ENCODE assay signal across 27 cellular contexts in genomic region chr5:72290356-72291133, GRCh38. TPM values are rescaled to one million over a fixed set of nuclear protein-coding genes. Genes with fewer than 3 reads are reported as not detected.
DNase-seq lines count a peak whose midpoint lies in the region; ATAC-seq, FAIRE-seq and TF ChIP-seq lines count a peak whose summit lies in the region.
"Had no signal": no experiment of that assay in that cellular context is flagged by ENCODE, and none has a peak within 500 bp of the region (broad histone marks: within the 10 kb centered on the region; RNA-seq: fewer than 3 reads in every experiment).

No MANE protein-coding gene starts in this region.

- H3K27me3 ChIP-seq in GM12878 (replicated peaks in 1 of 2; ENCODE audit: control insufficient read depth in 2 of 2, insufficient read depth in 2 of 2, low read length in 1 of 2): no peaks in the 10 kb centered on the region
- H3K27me3 ChIP-seq in naive thymus-derived CD4-positive, alpha-beta T cell (ENCODE audit: control insufficient read depth in 2 of 2, insufficient read depth in 2 of 2, low read length in 2 of 2): no peaks in the 10 kb centered on the region
- H3K27me3 ChIP-seq: body of pancreas, foreskin keratinocyte, sigmoid colon had no signal

- peaks cover 10 to 58% (median 39%) of the 10 kb centered on the region in 5 donors for H3K36me3 Mint-ChIP-seq in naive thymus-derived CD4-positive, alpha-beta T cell

- FAIRE-seq in GM12891 (lab: Jason Lieb, UNC): peak; percentile 35
- FAIRE-seq in GM12878 (lab: Jason Lieb, UNC): no peak
- FAIRE-seq: endothelial cell of umbilical vein, G401.6, HTR-8/SVneo had no signal

- DNase-seq in GM12891 (ENCODE audit: insufficient read length, low spot score) (no peak), LHCN-M2 (ENCODE audit: low read depth) (peak; percentile 35), GM12878 (ENCODE audit: low read depth, low spot score) (no peak), myocyte (ENCODE audit: low read depth) (peak; percentile 34), Ammon's horn (ENCODE audit: low spot score) (no peak), NCI-H146 treated with DMSO at 0.1 percent for 48 hours (lab: John Stamatoyannopoulos, UW; ENCODE audit: unreplicated experiment) (no peak)
- no peak for DNase-seq in naive thymus-derived CD4-positive, alpha-beta T cell
- DNase-seq: activated CD4-positive, alpha-beta T cell treated with anti-CD3 and anti-CD28 coated beads for 36 hours; body of pancreas; cortex of kidney; foreskin keratinocyte; HCEC 1CT; Kasumi-1; mesendoderm; NCI-H69; posterior cingulate gyrus; sigmoid colon; SW 1271 had no signal

- H2AFZ ChIP-seq in GM12878 (ENCODE audit: control insufficient read depth, low read depth, low read length): no peak overlapping the region

- H3K4me3 Mint-ChIP-seq in naive thymus-derived CD4-positive, alpha-beta T cell: no peak overlapping the region
- H3K4me3 Mint-ChIP-seq: activated CD4-positive, alpha-beta T cell treated with anti-CD3 and anti-CD28 coated beads for 36 hours; natural killer cell treated with Interleukin-12 subunit alpha and Interleukin-12 subunit beta and Interleukin-15 and Interleukin-18, amount 100 ng/mL, for 72 hours; stimulated activated effector memory CD8-positive, alpha-beta T cell treated with anti-CD3 and anti-CD28 coated beads, Interleukin-12 subunit alpha, Interleukin-12 subunit beta, amount 100 ng/mL, for 72 hours had no signal

- H3K27me3 Mint-ChIP-seq in naive thymus-derived CD4-positive, alpha-beta T cell: no peaks in the 10 kb centered on the region
- H3K27me3 Mint-ChIP-seq: activated CD4-positive, alpha-beta T cell treated with anti-CD3 and anti-CD28 coated beads for 36 hours; natural killer cell treated with Interleukin-12 subunit alpha and Interleukin-12 subunit beta and Interleukin-15 and Interleukin-18, amount 100 ng/mL, for 72 hours had no signal

- BruUV-seq in GM12878 (replicated peaks; lab: Mats Ljungman, UMichigan): no TSS peak

- H3K36me3 ChIP-seq in GM12878 (ENCODE audit: control insufficient read depth in 2 of 2, insufficient read depth in 2 of 2, low read length in 1 of 2): no peaks in the 10 kb centered on the region; a peak in 3 of 4 replicates
- H3K36me3 ChIP-seq in naive thymus-derived CD4-positive, alpha-beta T cell (ENCODE audit: control insufficient read depth in 2 of 3, insufficient read depth in 3 of 3, low read length in 3 of 3): peaks cover 0 to 21% (median 4%) of the 10 kb centered on the region in 3 experiments
- H3K36me3 ChIP-seq: thoracic aorta had no signal

- WGBS in GM12878 (ENCODE audit: insufficient coverage, insufficient replicate concordance, low lambda C conversion rate, missing lambda C conversion rate): 67% methylated on average over 6 of the region's 6 CpGs

- no peaks in the 10 kb centered on the region; the same call in 2 of the 3 replicates for H3K9me3 ChIP-seq in GM12878 (replicated peaks; ENCODE audit: control insufficient read depth, insufficient read depth, low read length)
- no peaks in the 10 kb centered on the region for H3K9me3 ChIP-seq in naive thymus-derived CD4-positive, alpha-beta T cell (ENCODE audit: control insufficient read depth in 2 of 3, low read length in 3 of 3)
- H3K9me3 ChIP-seq: body of pancreas, sigmoid colon, thoracic aorta had no signal

- H3K9ac ChIP-seq in GM12878 (ENCODE audit: control insufficient read depth, insufficient read depth, low read length): peak overlapping the region; percentile 19; the same call in 1 of the 2 replicates

- CTCF ChIA-PET in GM12878 (lab: Yijun Ruan, JAX): interaction anchor here (1.0 to 3.1 kb wide), 3 partner anchors 9 to 22 kb away, joined by 3 to 20 read pairs (median 9); no protein-coding TSS in a partner anchor
- CTCF ChIA-PET in naive thymus-derived CD4-positive, alpha-beta T cell (lab: Charles Lee): no interaction called here

- intact Hi-C loops in GM12878 (cut with micrococcal nuclease; ENCODE audit: unreplicated experiment): no loop called here
- intact Hi-C loops in naive thymus-derived CD4-positive, alpha-beta T cell (cut with micrococcal nuclease): no loop called here

- ATAC-seq in GM12878 (no peak), HG03442 (IDR thresholded peaks at IDR 0.05; ENCODE audit: unreplicated experiment) (no peak)
- ATAC-seq in naive thymus-derived CD4-positive, alpha-beta T cell: no peak
- ATAC-seq: activated CD4-positive, alpha-beta T cell treated with anti-CD3 and anti-CD28 coated beads for 36 hours; activated naive CD4-positive, alpha-beta T cell treated with anti-CD3 and anti-CD28 coated beads, Interleukin-2, amount 50 U/mL, for 72 hours; body of pancreas; foreskin keratinocyte; natural killer cell treated with Interleukin-12 subunit alpha and Interleukin-12 subunit beta and Interleukin-15 and Interleukin-18, amount 100 ng/mL, for 72 hours; stimulated activated effector memory CD8-positive, alpha-beta T cell treated with anti-CD3 and anti-CD28 coated beads, Interleukin-12 subunit alpha, Interleukin-12 subunit beta, amount 100 ng/mL, for 72 hours had no signal

- RAD21 ChIA-PET in GM12878 (lab: Charles Lee; ENCODE audit: unreplicated experiment): interaction anchor here (3.4 kb wide), 1 partner anchor 14 kb away, joined by 29 read pairs; no protein-coding TSS in a partner anchor

- no peak for TF ChIP-seq CTCF in GM12878 (IDR thresholded peaks at IDR 0.05 in 2 of 3, conservative IDR thresholded peaks at IDR 0.05 in 1 of 3; ENCODE audit: control insufficient read depth in 2 of 3, extremely low read depth in 1 of 3, insufficient read depth in 1 of 3, low read depth in 3 of 3, low read length in 3 of 3)

- H3K27ac ChIP-seq in GM12878 (ENCODE audit: control insufficient read depth, insufficient read depth): peak overlapping the region; percentile 50
- no peak overlapping the region for H3K27ac ChIP-seq in naive thymus-derived CD4-positive, alpha-beta T cell (ENCODE audit: low read depth, low read length)
- H3K27ac ChIP-seq: body of pancreas, C4-2B, foreskin keratinocyte, sigmoid colon had no signal

- peaks cover 8% of the 10 kb centered on the region for H3K79me2 ChIP-seq in GM12878 (ENCODE audit: control insufficient read depth, insufficient read depth, low read length)

- no peaks in the 10 kb centered on the region for H3K9me3 Mint-ChIP-seq in naive thymus-derived CD4-positive, alpha-beta T cell
- H3K9me3 Mint-ChIP-seq: activated naive CD4-positive, alpha-beta T cell treated with anti-CD3 and anti-CD28 coated beads, Interleukin-2, amount 50 U/mL, for 72 hours; natural killer cell treated with Interleukin-12 subunit alpha and Interleukin-12 subunit beta and Interleukin-15 and Interleukin-18, amount 100 ng/mL, for 72 hours; stimulated activated effector memory CD8-positive, alpha-beta T cell treated with anti-CD3 and anti-CD28 coated beads, Interleukin-12 subunit alpha, Interleukin-12 subunit beta, amount 100 ng/mL, for 72 hours had no signal

- H4K20me1 ChIP-seq in GM12878 (ENCODE audit: control insufficient read depth, insufficient read depth): no peaks in the 10 kb centered on the region

- no peak overlapping the region for H3K4me3 ChIP-seq in GM12878
- no peak overlapping the region for H3K4me3 ChIP-seq in naive thymus-derived CD4-positive, alpha-beta T cell (ENCODE audit: low read length)
- H3K4me3 ChIP-seq: body of pancreas, sigmoid colon, thoracic aorta had no signal

- POLR2A ChIA-PET in GM12878 (lab: Charles Lee): no interaction called here
- POLR2A ChIA-PET in naive thymus-derived CD4-positive, alpha-beta T cell (lab: Charles Lee): no interaction called here

- H3K4me1 ChIP-seq in GM12878 (ENCODE audit: control insufficient read depth, insufficient read depth, low read length): peaks cover 23% of the 10 kb centered on the region
- no peaks in the 10 kb centered on the region for H3K4me1 ChIP-seq in naive thymus-derived CD4-positive, alpha-beta T cell (ENCODE audit: control insufficient read depth in 2 of 2, insufficient read depth in 2 of 2, low read length in 2 of 2)
- H3K4me1 ChIP-seq: foreskin keratinocyte had no signal

- H3K4me2 ChIP-seq in GM12878 (ENCODE audit: control insufficient read depth, insufficient read depth): no peak overlapping the region

- H3K4me1 Mint-ChIP-seq in naive thymus-derived CD4-positive, alpha-beta T cell: peaks cover 0 to 5% (median 0%) of the 10 kb centered on the region in 7 donors
- H3K4me1 Mint-ChIP-seq: activated CD4-positive, alpha-beta T cell treated with anti-CD3 and anti-CD28 coated beads for 36 hours; stimulated activated effector memory CD8-positive, alpha-beta T cell treated with anti-CD3 and anti-CD28 coated beads, Interleukin-12 subunit alpha, Interleukin-12 subunit beta, amount 100 ng/mL, for 72 hours had no signal

- in situ Hi-C loops in GM12878 (cut with MboI): no loop called here

- SMC1A ChIA-PET in GM12878 (lab: Charles Lee; ENCODE audit: uncharacterized antibody, unreplicated experiment): interaction anchor here (1.2 kb wide), 1 partner anchor 42 kb away, joined by 5 read pairs; no protein-coding TSS in a partner anchor

- TF ChIP-seq RAD21 in GM12878 (IDR thresholded peaks at IDR 0.05; ENCODE audit: insufficient read depth, low read depth, low read length): no peak

- no peak for TF ChIP-seq POLR2A in GM12891 (IDR thresholded peaks at IDR 0.05; ENCODE audit: low read depth, low read length)
- no peak for TF ChIP-seq POLR2A in GM12878 (IDR thresholded peaks at IDR 0.05; ENCODE audit: low read depth, low read length)

- H3K27ac Mint-ChIP-seq in naive thymus-derived CD4-positive, alpha-beta T cell: no peak overlapping the region
- H3K27ac Mint-ChIP-seq: activated CD4-positive, alpha-beta T cell treated with anti-CD3 and anti-CD28 coated beads for 36 hours; activated naive CD4-positive, alpha-beta T cell treated with anti-CD3 and anti-CD28 coated beads, Interleukin-2, amount 50 U/mL, for 72 hours; natural killer cell treated with Interleukin-12 subunit alpha and Interleukin-12 subunit beta and Interleukin-15 and Interleukin-18, amount 100 ng/mL, for 72 hours; stimulated activated effector memory CD8-positive, alpha-beta T cell treated with anti-CD3 and anti-CD28 coated beads, Interleukin-12 subunit alpha, Interleukin-12 subunit beta, amount 100 ng/mL, for 72 hours had no signal

- TF ChIP-seq EP300 in GM12878 (IDR thresholded peaks at IDR 0.05; ENCODE audit: borderline replicate concordance in 1 of 2, control insufficient read depth in 1 of 2, low read depth in 2 of 2, low read length in 2 of 2): no peak

RNA-seq across cellular contexts. Expression of gene MRPS27, which starts 29.5 kb away (rescaled TPM):
- 41.7 TPM for polyA plus RNA-seq in GM12891 (2012; ENCODE audit: low read depth, missing spikeins)
- total RNA-seq in LHCN-M2 (2014; rRNA removed) (87.1 and 91.1 TPM in 2 replicates), GM12878 (2014; rRNA removed) (113 and 117 TPM in 2 replicates), GM12878 (2014; rRNA removed; fragmentation: Illumina TruSeq; extraction: Trizol) (114 and 119 TPM in 2 replicates), GM12878 (2021) (95.3 and 96.1 TPM in 2 replicates), myocyte (71.3 and 71.7 TPM in 2 replicates)
- polyA plus RNA-seq in LHCN-M2 (2012): 34.8 TPM
- 151 and 157 TPM in 2 replicates for total RNA-seq in GM12878 (2013; cell fraction: nucleolus; rRNA removed)
- polyA plus RNA-seq in GM12878 (2011; ENCODE audit: low read depth): 40.3 TPM
- polyA plus RNA-seq in GM12878 (2011; rRNA removed) (128 and 139 TPM in 2 replicates), GM12878 (2014; fragmentation: Illumina TruSeq; extraction: Trizol) (125 and 140 TPM in 2 replicates), GM12878 (2014; fragmentation: Nextera tagmentation; extraction: Ambion mirVana) (10 to 100 TPM; 61.0 to 88.9 TPM), GM12878 (2014; rRNA removed) (84.7 and 89.9 TPM in 2 replicates), GM12878 (2016; fragmentation: Nextera tagmentation; extraction: Ambion mirVana) (10 to 100 TPM; 77.1 to 80.0 TPM)
- polyA plus RNA-seq in GM12878 (2011; cell fraction: cytosol; rRNA removed): 92.2 and 96.2 TPM in 2 replicates
- 68.8 and 72.8 TPM in 2 replicates for polyA plus RNA-seq in GM12878 (2011; cell fraction: nucleus; rRNA removed)
- polyA plus RNA-seq in GM12878 (2012): 46.0 and 55.8 TPM in 2 replicates
- 98.5 and 103 TPM in 2 replicates for polyA minus RNA-seq in GM12878 (2011; rRNA and poly(A)+ RNA removed)
- 41.7 and 54.2 TPM in 2 replicates for polyA minus RNA-seq in GM12878 (2011; cell fraction: cytosol; rRNA and poly(A)+ RNA removed)
- polyA minus RNA-seq in GM12878 (2011; cell fraction: nucleus; rRNA and poly(A)+ RNA removed): 55.2 and 96.8 TPM in 2 replicates
- polyA plus RNA-seq in myocyte (2012): 38.9 TPM
- 10 to 100 TPM; 36.6 to 54.0 (median 39.5) TPM for total RNA-seq in naive thymus-derived CD4-positive, alpha-beta T cell
- polyA plus RNA-seq in naive thymus-derived CD4-positive, alpha-beta T cell: 10 to 100 TPM; 35.2 to 48.7 TPM

RNA-seq across cellular contexts. Expression of gene PTCD2, which starts 29.6 kb away (rescaled TPM):
- polyA plus RNA-seq in GM12891 (2012; ENCODE audit: low read depth, missing spikeins): 5.2 TPM
- total RNA-seq in LHCN-M2 (2014; rRNA removed) (19.0 and 25.3 TPM in 2 replicates), GM12878 (2014; rRNA removed) (10.5 and 13.1 TPM in 2 replicates), GM12878 (2014; rRNA removed; fragmentation: Illumina TruSeq; extraction: Trizol) (8.7 and 9.9 TPM in 2 replicates), GM12878 (2021) (13.6 and 14.7 TPM in 2 replicates), myocyte (17.5 and 34.4 TPM in 2 replicates)
- 8.6 TPM for polyA plus RNA-seq in LHCN-M2 (2012)
- 37.6 and 44.3 TPM in 2 replicates for total RNA-seq in GM12878 (2013; cell fraction: nucleolus; rRNA removed)
- 4.2 TPM for polyA plus RNA-seq in GM12878 (2011; ENCODE audit: low read depth)
- polyA plus RNA-seq in GM12878 (2011; rRNA removed) (14.8 and 17.9 TPM in 2 replicates), GM12878 (2014; fragmentation: Illumina TruSeq; extraction: Trizol) (12.0 and 12.4 TPM in 2 replicates), GM12878 (2014; fragmentation: Nextera tagmentation; extraction: Ambion mirVana) (10 to 100 TPM in 1 of 2 experiments, 1 to 10 TPM in 1; 9.1 to 11.0 TPM), GM12878 (2014; rRNA removed) (10.2 and 12.8 TPM in 2 replicates), GM12878 (2016; fragmentation: Nextera tagmentation; extraction: Ambion mirVana) (10 to 100 TPM; 11.8 to 15.0 TPM)
- 8.3 and 9.0 TPM in 2 replicates for polyA plus RNA-seq in GM12878 (2011; cell fraction: cytosol; rRNA removed)
- polyA plus RNA-seq in GM12878 (2011; cell fraction: nucleus; rRNA removed): 21.8 and 22.2 TPM in 2 replicates
- polyA plus RNA-seq in GM12878 (2012): 4.1 and 6.9 TPM in 2 replicates
- 12.6 and 14.7 TPM in 2 replicates for polyA minus RNA-seq in GM12878 (2011; rRNA and poly(A)+ RNA removed)
- polyA minus RNA-seq in GM12878 (2011; cell fraction: cytosol; rRNA and poly(A)+ RNA removed): 3.7 and 3.9 TPM in 2 replicates
- 10.6 and 17.6 TPM in 2 replicates for polyA minus RNA-seq in GM12878 (2011; cell fraction: nucleus; rRNA and poly(A)+ RNA removed)
- polyA plus RNA-seq in myocyte (2012): 10.1 TPM
- total RNA-seq in naive thymus-derived CD4-positive, alpha-beta T cell: 10 to 100 TPM in 3 of 5 experiments, 1 to 10 TPM in 2; 5.0 to 12.6 (median 11.2) TPM
- 1 to 10 TPM; 3.7 to 6.0 TPM for polyA plus RNA-seq in naive thymus-derived CD4-positive, alpha-beta T cell

Comparison
In these comparisons a context has a peak if more than half of its experiments do, and no peak if none do; other contexts are left out.
1. DNase-seq: peak in LHCN-M2 (single experiment) and myocyte (single experiment); none in GM12891 (single experiment), GM12878 (single experiment), Ammon's horn (single experiment), naive thymus-derived CD4-positive, alpha-beta T cell (0 of 9) and NCI-H146 treated with DMSO at 0.1 percent for 48 hours (single experiment).